Comparison of ENCODE assay signal across 20 cellular contexts in the genomic region with DNA sequence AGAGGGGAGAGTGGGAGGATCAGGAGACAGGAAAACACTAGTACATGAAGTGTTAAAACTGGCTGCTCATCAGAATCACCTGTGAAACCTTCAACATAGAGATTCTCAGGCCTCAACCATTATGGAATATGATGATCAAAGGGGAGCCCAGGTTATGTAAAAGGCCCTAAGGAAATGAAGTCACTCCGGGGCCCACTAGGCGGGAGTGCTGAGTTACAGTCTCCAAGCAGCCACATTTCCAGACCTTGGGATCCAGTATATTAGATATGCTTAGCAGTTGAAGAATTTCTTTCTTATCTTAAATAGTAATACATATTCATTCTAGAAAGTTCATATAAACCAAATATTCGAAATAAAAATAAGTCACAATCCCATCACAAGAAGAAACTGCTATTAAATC.
DNase-seq lines count a peak whose midpoint lies in the region; ATAC-seq and TF ChIP-seq lines count a peak whose summit lies in the region.
"Had no signal": no experiment of that assay in that cellular context is flagged by ENCODE, and none has a peak within 500 bp of the region (broad histone marks: within the 10 kb centered on the region; RNA-seq: fewer than 3 reads in every experiment).

No MANE protein-coding gene starts in this region.

- no peak overlapping the region for H2BK5ac ChIP-seq in neuronal stem cell (ENCODE audit: low read length)

- H3K9me3 Mint-ChIP-seq in MCF 10A (ENCODE audit: unreplicated experiment) = no peaks in the 10 kb centered on the region

- H3K36me3 Mint-ChIP-seq in MCF 10A (ENCODE audit: insufficient read depth, unreplicated experiment) = no peaks in the 10 kb centered on the region
- H3K36me3 Mint-ChIP-seq: natural killer cell treated with Interleukin-12 subunit alpha and Interleukin-12 subunit beta and Interleukin-15 and Interleukin-18, amount 100 ng/mL, for 72 hours had no signal

- no peak overlapping the region for H3K4me3 Mint-ChIP-seq in MCF 10A (ENCODE audit: unreplicated experiment)
- H3K4me3 Mint-ChIP-seq: HFFc6; natural killer cell treated with Interleukin-12 subunit alpha and Interleukin-12 subunit beta and Interleukin-15 and Interleukin-18, amount 100 ng/mL, for 72 hours had no signal

- H4K8ac ChIP-seq in neuronal stem cell (ENCODE audit: low read depth, low read length) = no peak overlapping the region

- TF ChIP-seq POLR2A in breast epithelium (IDR thresholded peaks at IDR 0.05) = no peak

- H3K27ac ChIP-seq in breast epithelium (no peak overlapping the region), foreskin keratinocyte (no peak overlapping the region), neuronal stem cell (replicated peaks; ENCODE audit: low read length) (no peak overlapping the region)
- H3K27ac ChIP-seq: gastroesophageal sphincter, SJCRH30 had no signal

- ATAC-seq in foreskin keratinocyte (no peak), GM21737 (IDR thresholded peaks at IDR 0.05; ENCODE audit: unreplicated experiment) (no peak)
- ATAC-seq: gastroesophageal sphincter; natural killer cell treated with Interleukin-12 subunit alpha and Interleukin-12 subunit beta and Interleukin-15 and Interleukin-18, amount 100 ng/mL, for 72 hours had no signal

- no peak overlapping the region for H2BK120ac ChIP-seq in neuronal stem cell (ENCODE audit: low read depth, low read length)

- intact Hi-C loops in MCF 10A (cut with micrococcal nuclease) = no loop called here
- intact Hi-C loops in breast epithelium (cut with DNase I; ENCODE audit: low total_unique reads) = loop anchor here (5.0 kb wide), 1 partner anchor 416 kb away; no protein-coding TSS in a partner anchor

- H3K79me1 ChIP-seq in neuronal stem cell (ENCODE audit: low read depth, low read length) = no peaks in the 10 kb centered on the region

- no peaks in the 10 kb centered on the region for H3K27me3 ChIP-seq in breast epithelium
- H3K27me3 ChIP-seq in foreskin keratinocyte = no peaks in the 10 kb centered on the region
- no peaks in the 10 kb centered on the region for H3K27me3 ChIP-seq in neuronal stem cell (ENCODE audit: control insufficient read depth in 3 of 3, insufficient read depth in 3 of 3, low read depth in 1 of 3, low read length in 3 of 3)
- H3K27me3 ChIP-seq: gastroesophageal sphincter had no signal

- no peak overlapping the region for H3K27ac Mint-ChIP-seq in MCF 10A (ENCODE audit: low read depth, unreplicated experiment)
- H3K27ac Mint-ChIP-seq: HFFc6; natural killer cell treated with Interleukin-12 subunit alpha and Interleukin-12 subunit beta and Interleukin-15 and Interleukin-18, amount 100 ng/mL, for 72 hours had no signal

- H3K4me1 ChIP-seq in breast epithelium = no peaks in the 10 kb centered on the region
- H3K4me1 ChIP-seq in foreskin keratinocyte = no peaks in the 10 kb centered on the region
- peaks cover 0 to 3% of the 10 kb centered on the region in 2 donors for H3K4me1 ChIP-seq in neuronal stem cell (ENCODE audit: control insufficient read depth in 2 of 2, insufficient read depth in 1 of 2, low read depth in 1 of 2, low read length in 2 of 2)
- H3K4me1 ChIP-seq: gastroesophageal sphincter, SJCRH30 had no signal

- H2BK15ac ChIP-seq in neuronal stem cell (ENCODE audit: low read length) = no peak overlapping the region

- H3K36me3 ChIP-seq in breast epithelium (no peaks in the 10 kb centered on the region), neuronal stem cell (replicated peaks in 1 of 2; ENCODE audit: control insufficient read depth in 2 of 2, insufficient read depth in 2 of 2, low read length in 2 of 2) (no peaks in the 10 kb centered on the region)
- H3K36me3 ChIP-seq: gastroesophageal sphincter, SJCRH30 had no signal

- POLR2A ChIA-PET in MCF 10A (lab: Yijun Ruan, JAX) = no interaction called here

- H3K9ac ChIP-seq in neuronal stem cell (ENCODE audit: low read depth, low read length, poor library complexity) = no peak overlapping the region

- peak; percentile 23 for TF ChIP-seq CTCF in MCF 10A (IDR thresholded peaks at IDR 0.05; ENCODE audit: unreplicated experiment)
- TF ChIP-seq CTCF in breast epithelium (IDR thresholded peaks at IDR 0.05) = no peak
- peak; percentile 27 for TF ChIP-seq CTCF in foreskin keratinocyte (conservative IDR thresholded peaks at IDR 0.05)
- peak; percentile 31 for TF ChIP-seq CTCF in retinal pigment epithelial cell (conservative IDR thresholded peaks at IDR 0.05; ENCODE audit: low read depth, low read length)

- no TSS peak for BruUV-seq in MCF 10A (replicated peaks; lab: Mats Ljungman, UMichigan)

- WGBS in neuronal stem cell (ENCODE audit: extremely low coverage in 2 of 2, insufficient read length in 2 of 2, insufficient replicate concordance in 1 of 2), 2 donors = no CpG with 5 or more reads among the region's 3 CpGs

- no peak overlapping the region for H3K14ac ChIP-seq in neuronal stem cell (ENCODE audit: low read length)

- H2BK12ac ChIP-seq in neuronal stem cell (ENCODE audit: low read length) = no peak overlapping the region

- H3K9me3 ChIP-seq in breast epithelium (no peaks in the 10 kb centered on the region), neuronal stem cell (replicated peaks in 1 of 2; ENCODE audit: control insufficient read depth in 2 of 2, insufficient read depth in 1 of 2, low read depth in 1 of 2, low read length in 2 of 2) (no peaks in the 10 kb centered on the region)
- H3K9me3 ChIP-seq: gastroesophageal sphincter, SJCRH30 had no signal

- no peak overlapping the region for H2AFZ ChIP-seq in neuronal stem cell (ENCODE audit: low read length)

- no peak overlapping the region for H2AK5ac ChIP-seq in neuronal stem cell (ENCODE audit: low read depth, low read length)

- H3K18ac ChIP-seq in neuronal stem cell (ENCODE audit: low read length) = no peak overlapping the region

- H3K4me3 ChIP-seq in breast epithelium (no peak overlapping the region), retinal pigment epithelial cell (ENCODE audit: low read length) (no peak overlapping the region), neuronal stem cell (ENCODE audit: low read length in 2 of 2) (no peak overlapping the region)
- H3K4me3 ChIP-seq: gastroesophageal sphincter, lung, SJCRH30 had no signal

- DNase-seq in MCF 10A (ENCODE audit: unreplicated experiment) = peak; percentile 20
- no peak for DNase-seq in breast epithelium (ENCODE audit: low spot score in 2 of 2)
- DNase-seq in OCI-M1 (lab: John Stamatoyannopoulos, UW) = peak; percentile 17
- no peak for DNase-seq in foreskin keratinocyte
- no peak for DNase-seq in retinal pigment epithelial cell (ENCODE audit: low read depth)
- no peak for DNase-seq in stimulated activated CD8-positive, alpha-beta memory T cell treated with anti-CD3 and anti-CD28 coated beads, Interleukin-4, amount 100 ng/mL, for 48 hours
- DNase-seq in neuronal stem cell (ENCODE audit: low spot score) = no peak
- DNase-seq: activated gamma-delta T cell treated with Interleukin-2 at 50 U/mL for 16 hours, amygdala, cortex of kidney, HFFc6, KBM-7, NCI-H1417 treated with DMSO at 0.1 percent for 48 hours, NCI-H226, T-helper 9 cell had no signal

- H3K4ac ChIP-seq in neuronal stem cell (ENCODE audit: low read length) = no peak overlapping the region

- H3K23ac ChIP-seq in neuronal stem cell (ENCODE audit: low read depth, low read length, poor library complexity) = no peak overlapping the region

- no peaks in the 10 kb centered on the region for H3K27me3 Mint-ChIP-seq in MCF 10A (ENCODE audit: insufficient read depth, unreplicated experiment)
- H3K27me3 Mint-ChIP-seq: natural killer cell treated with Interleukin-12 subunit alpha and Interleukin-12 subunit beta and Interleukin-15 and Interleukin-18, amount 100 ng/mL, for 72 hours had no signal

- no peak overlapping the region for H3K4me2 ChIP-seq in neuronal stem cell (ENCODE audit: insufficient read depth, low read length, poor library complexity, severe bottlenecking)

- no peaks in the 10 kb centered on the region for H3K4me1 Mint-ChIP-seq in MCF 10A (ENCODE audit: insufficient read depth, unreplicated experiment)

- CTCF ChIA-PET in MCF 10A (lab: Yijun Ruan, JAX) = no interaction called here

- H4K91ac ChIP-seq in neuronal stem cell (ENCODE audit: low read depth, low read length, poor library complexity) = no peak overlapping the region

Comparison
In these comparisons a context has a peak if more than half of its experiments do, and no peak if none do; other contexts are left out.
1. DNase-seq: peak in MCF 10A (single experiment) and OCI-M1 (single experiment); none in breast epithelium (0 of 2), foreskin keratinocyte (0 of 2), retinal pigment epithelial cell (single experiment), stimulated activated CD8-positive, alpha-beta memory T cell treated with anti-CD3 and anti-CD28 coated beads, Interleukin-4, amount 100 ng/mL, for 48 hours (single experiment) and neuronal stem cell (single experiment).
2. CTCF ChIP-seq: peak in MCF 10A (single experiment), foreskin keratinocyte (single experiment) and retinal pigment epithelial cell (single experiment); none in breast epithelium (0 of 3).